10 cellular contexts compared by ENCODE assay signal in the genomic region with DNA sequence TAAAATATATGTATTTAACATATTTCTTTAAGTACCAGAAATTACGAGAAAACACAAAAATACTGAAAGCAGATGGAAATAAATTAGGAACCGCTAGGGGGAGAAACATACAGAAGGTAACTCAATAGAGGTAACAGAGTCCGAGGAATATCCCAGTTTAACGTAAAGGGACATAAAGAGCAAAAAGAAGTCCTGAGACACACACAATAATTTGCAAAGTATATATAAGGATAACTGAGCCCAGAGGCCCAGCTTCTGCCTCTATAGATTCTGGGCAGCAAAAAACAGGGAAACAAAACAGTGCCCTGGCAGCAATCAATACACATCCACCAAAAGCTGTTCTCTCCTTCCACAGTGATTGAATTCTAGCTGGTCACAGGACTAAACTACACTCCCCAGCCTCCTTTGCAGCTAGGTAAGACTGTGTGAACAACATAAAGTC. TPM values are rescaled to one million over a fixed set of nuclear protein-coding genes. Genes with fewer than 3 reads are reported as not detected.
DNase-seq lines count a peak whose midpoint lies in the region; ATAC-seq, FAIRE-seq and TF ChIP-seq lines count a peak whose summit lies in the region.
"Had no signal": no experiment of that assay in that cellular context is flagged by ENCODE, and none has a peak within 500 bp of the region (broad histone marks: within the 10 kb centered on the region; RNA-seq: fewer than 3 reads in every experiment).

No MANE protein-coding gene starts in this region.

- DNase-seq in CD4-positive, alpha-beta T cell: no peak
- peak; percentile 52 for DNase-seq in endothelial cell of umbilical vein (ENCODE audit: low read depth, low spot score)
- peak; percentile 16 for DNase-seq in myocyte (ENCODE audit: low read depth)
- no peak for DNase-seq in DMS 273 (lab: John Stamatoyannopoulos, UW; ENCODE audit: unreplicated experiment)
- no peak for DNase-seq in 8988T
- DNase-seq in NCI-H774 (lab: John Stamatoyannopoulos, UW): no peak
- DNase-seq: activated naive CD4-positive, alpha-beta T cell treated with Interleukin-2 at 50 U/mL for 16 hours; posterior cingulate gyrus had no signal

- no peak for ATAC-seq in CD4-positive, alpha-beta T cell (ENCODE audit: poor library complexity)
- ATAC-seq in HG03432 (IDR thresholded peaks at IDR 0.05; ENCODE audit: unreplicated experiment): no peak

- H3K9me1 ChIP-seq in endothelial cell of umbilical vein (replicated peaks; ENCODE audit: control insufficient read depth, extremely low read depth, insufficient read depth, low read length): no peaks in the 10 kb centered on the region

- peak overlapping the region; percentile 90 for H2AFZ ChIP-seq in endothelial cell of umbilical vein (ENCODE audit: low read depth, low read length)

- H3K36me3 Mint-ChIP-seq in CD4-positive, alpha-beta T cell (ENCODE audit: low read depth): peaks cover 43% of the 10 kb centered on the region

- H3K36me3 ChIP-seq in HUES48 (ENCODE audit: control insufficient read depth, insufficient read depth, low read length) (peaks cover 4% of the 10 kb centered on the region; the same call in 1 of the 2 replicates), endothelial cell of umbilical vein (ENCODE audit: control insufficient read depth in 2 of 2, extremely low read depth in 1 of 2, insufficient read depth in 2 of 2, low read length in 2 of 2) (no peaks in the 10 kb centered on the region)

- no peaks in the 10 kb centered on the region for H3K79me2 ChIP-seq in endothelial cell of umbilical vein (ENCODE audit: control insufficient read depth, insufficient read depth, low read length)

- no peaks in the 10 kb centered on the region for H3K27me3 ChIP-seq in CD4-positive, alpha-beta T cell (ENCODE audit: control insufficient read depth, insufficient read depth, low read length)
- H3K27me3 ChIP-seq in HUES48 (ENCODE audit: control insufficient read depth, insufficient read depth, low read length) (no peaks in the 10 kb centered on the region), endothelial cell of umbilical vein (ENCODE audit: control insufficient read depth in 2 of 2, insufficient read depth in 2 of 2, low read length in 2 of 2) (no peaks in the 10 kb centered on the region)

- H3K4me2 ChIP-seq in endothelial cell of umbilical vein (ENCODE audit: insufficient read depth, low read length): peak overlapping the region; percentile 70

- POLR2A ChIA-PET in CD4-positive, alpha-beta T cell (lab: Charles Lee): interaction anchor here (0.6 kb wide), 1 partner anchor 200 kb away, joined by 4 read pairs; no protein-coding TSS in a partner anchor
- POLR2A ChIA-PET in endothelial cell of umbilical vein (lab: Charles Lee): no interaction called here

- H4K20me1 ChIP-seq in endothelial cell of umbilical vein (replicated peaks; ENCODE audit: control insufficient read depth, extremely low read depth, insufficient read depth, low read length): no peaks in the 10 kb centered on the region

- CTCF ChIA-PET in CD4-positive, alpha-beta T cell (lab: Charles Lee): interaction anchor here (1.2 kb wide), 1 partner anchor 11 kb away, joined by 3 read pairs; no protein-coding TSS in a partner anchor
- CTCF ChIA-PET in endothelial cell of umbilical vein (lab: Charles Lee): interaction anchor here (0.5 to 7.0 kb wide), 13 partner anchors 9 to 865 kb away, joined by 3 to 63 read pairs (median 5); a partner anchor contains a TSS

- intact Hi-C loops in CD4-positive, alpha-beta T cell (cut with DNase I, micrococcal nuclease): loop anchor here in 1 of 2 experiments (10.0 kb wide), 1 partner anchor 716 kb away; no protein-coding TSS in a partner anchor
- intact Hi-C loops in endothelial cell of umbilical vein (cut with micrococcal nuclease): no loop called here

- H3K4me1 ChIP-seq in HUES48 (ENCODE audit: control insufficient read depth, insufficient read depth, low read length) (peaks cover 5% of the 10 kb centered on the region; the same call in 1 of the 2 replicates), endothelial cell of umbilical vein (ENCODE audit: control insufficient read depth, extremely low read depth, insufficient read depth, low read length) (peaks cover 5% of the 10 kb centered on the region)

- H3K9me3 ChIP-seq in CD4-positive, alpha-beta T cell (ENCODE audit: control insufficient read depth, low read length): no peaks in the 10 kb centered on the region
- H3K9me3 ChIP-seq in HUES48 (ENCODE audit: control insufficient read depth, insufficient read depth, low read length) (no peaks in the 10 kb centered on the region), endothelial cell of umbilical vein (replicated peaks; ENCODE audit: control insufficient read depth, insufficient read depth, low read length) (no peaks in the 10 kb centered on the region)

- H3K4me3 ChIP-seq in HUES48 (ENCODE audit: low read depth, low read length) (peak overlapping the region; percentile 50), endothelial cell of umbilical vein (replicated peaks in 1 of 3; ENCODE audit: insufficient read depth in 1 of 3, low read depth in 1 of 3, low read length in 3 of 3) (peak overlapping the region in 2 of 3 experiments; percentile 12 to 52)

- H3K27ac ChIP-seq in CD4-positive, alpha-beta T cell (ENCODE audit: low read depth, low read length): no peak overlapping the region
- H3K27ac ChIP-seq in HUES48 (ENCODE audit: low read depth, low read length) (no peak overlapping the region), endothelial cell of umbilical vein (ENCODE audit: insufficient read depth, low read depth, low read length) (no peak overlapping the region)

- dilution Hi-C loops in endothelial cell of umbilical vein (cut with MboI; ENCODE audit: extremely low pct_ligation_motif_present, low sequenced_read_pairs): no loop called here

- H3K4me3 Mint-ChIP-seq in CD4-positive, alpha-beta T cell: no peak overlapping the region

- H3K4me1 Mint-ChIP-seq in CD4-positive, alpha-beta T cell (ENCODE audit: low read depth): no peaks in the 10 kb centered on the region

- no TSS peak for BruUV-seq in endothelial cell of umbilical vein (replicated peaks; lab: Mats Ljungman, UMichigan)

- peak; percentile 33 for FAIRE-seq in endothelial cell of umbilical vein (lab: Jason Lieb, UNC)

- no peaks in the 10 kb centered on the region for H3K27me3 Mint-ChIP-seq in CD4-positive, alpha-beta T cell

- no peak overlapping the region for H3K9ac ChIP-seq in HUES48 (ENCODE audit: low read depth, low read length)
- peak overlapping the region; percentile 37 for H3K9ac ChIP-seq in endothelial cell of umbilical vein (replicated peaks; ENCODE audit: extremely low read depth, insufficient read depth, low read length)

- no peak overlapping the region for H3K27ac Mint-ChIP-seq in CD4-positive, alpha-beta T cell

- TF ChIP-seq POLR2A in endothelial cell of umbilical vein (IDR thresholded peaks at IDR 0.05; ENCODE audit: low read depth, low read length): no peak

- H3K9me3 Mint-ChIP-seq in CD4-positive, alpha-beta T cell: no peaks in the 10 kb centered on the region

- TF ChIP-seq CTCF in CD4-positive, alpha-beta T cell (IDR thresholded peaks at IDR 0.05): peak; percentile 53
- TF ChIP-seq CTCF in endothelial cell of umbilical vein (IDR thresholded peaks at IDR 0.05; ENCODE audit: extremely low read depth in 1 of 2, insufficient read depth in 1 of 2, low read depth in 1 of 2, low read length in 2 of 2): peak; percentile 31

TF ChIP-seq in endothelial cell of umbilical vein, 7 proteins besides CTCF, POLR2A, EP300 and RAD21:
- TF ChIP-seq, protein P1, sequence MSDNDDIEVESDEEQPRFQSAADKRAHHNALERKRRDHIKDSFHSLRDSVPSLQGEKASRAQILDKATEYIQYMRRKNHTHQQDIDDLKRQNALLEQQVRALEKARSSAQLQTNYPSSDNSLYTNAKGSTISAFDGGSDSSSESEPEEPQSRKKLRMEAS (IDR thresholded peaks at IDR 0.05; ENCODE audit: insufficient read depth, insufficient read length): no peak
- TF ChIP-seq MYC (IDR thresholded peaks at IDR 0.05; ENCODE audit: low read depth, low read length) (no peak), FOS (IDR thresholded peaks at IDR 0.05; ENCODE audit: borderline replicate concordance, insufficient read depth, low read length) (no peak), EZH2 (IDR thresholded peaks at IDR 0.05; ENCODE audit: borderline replicate concordance, low read depth, low read length, severe bottlenecking) (no peak), GATA2 (IDR thresholded peaks at IDR 0.05; ENCODE audit: insufficient read depth, insufficient read length, low read depth, low read length) (no peak), JUN (IDR thresholded peaks at IDR 0.05; ENCODE audit: borderline replicate concordance, insufficient read depth, insufficient read length, low read depth) (no peak), POLR2AphosphoS5 (IDR thresholded peaks at IDR 0.05; ENCODE audit: insufficient read depth, low read depth, low read length) (no peak)

RNA-seq across cellular contexts. Expression of a gene that starts 15.1 kb away (rescaled TPM):
- 1 to 10 TPM; 9.4 to 9.8 TPM for total RNA-seq in CD4-positive, alpha-beta T cell
- total RNA-seq in endothelial cell of umbilical vein (4.0 and 4.3 TPM in 2 replicates), myocyte (8.4 and 9.5 TPM in 2 replicates)
- 0.62 and 2.5 TPM in 2 replicates for polyA plus RNA-seq in endothelial cell of umbilical vein
- polyA plus RNA-seq in endothelial cell of umbilical vein (2011; cell fraction: cytosol; rRNA removed): 1.0 and 1.2 TPM in 2 replicates
- polyA plus RNA-seq in endothelial cell of umbilical vein (2011; cell fraction: nucleus; rRNA removed): 9.1 and 9.2 TPM in 2 replicates
- polyA plus RNA-seq in endothelial cell of umbilical vein (2012): 1.9 and 2.5 TPM in 2 replicates
- polyA minus RNA-seq in endothelial cell of umbilical vein: 3.4 and 4.9 TPM in 2 replicates
- 2.5 TPM for polyA minus RNA-seq in endothelial cell of umbilical vein (2011; cell fraction: cytosol; rRNA and poly(A)+ RNA removed)
- 20.1 and 22.6 TPM in 2 replicates for polyA minus RNA-seq in endothelial cell of umbilical vein (2011; cell fraction: nucleus; rRNA and poly(A)+ RNA removed)
- polyA plus RNA-seq in myocyte (2012): 2.4 TPM

Comparison
In these comparisons a context has a peak if more than half of its experiments do, and no peak if none do; other contexts are left out.
1. DNase-seq: peak in endothelial cell of umbilical vein (single experiment) and myocyte (single experiment); none in CD4-positive, alpha-beta T cell (0 of 10), DMS 273 (single experiment), 8988T (single experiment) and NCI-H774 (single experiment).